ENCODE assay signal across 25 cellular contexts in genomic region chr5:167857321-167857720, GRCh38.
"Had no signal": no experiment of that assay in that cellular context is flagged by ENCODE, and none has a peak within 500 bp of the region (broad histone marks: within the 10 kb centered on the region; RNA-seq: fewer than 3 reads in every experiment).

No MANE protein-coding gene starts in this region.

- H3K9me3 ChIP-seq: ovary, psoas muscle, right lobe of liver, sigmoid colon, stomach, thoracic aorta, thyroid gland, tibial nerve, upper lobe of left lung, uterus had no signal

- H3K4me3 ChIP-seq: neural progenitor cell, ovary, psoas muscle, right lobe of liver, sigmoid colon, stomach, thoracic aorta, thyroid gland, tibial nerve, upper lobe of left lung, uterus had no signal

- H3K27ac ChIP-seq: neural progenitor cell, ovary, parathyroid adenoma, psoas muscle, right lobe of liver, sigmoid colon, stomach, thoracic aorta, thyroid gland, tibial nerve, upper lobe of left lung, uterus had no signal

- H3K36me3 ChIP-seq: neural progenitor cell, ovary, right lobe of liver, sigmoid colon, stomach, thoracic aorta, thyroid gland, tibial nerve, upper lobe of left lung, uterus had no signal

- H3K9ac ChIP-seq: neural progenitor cell, parathyroid adenoma had no signal

- ATAC-seq: natural killer cell; psoas muscle; right cardiac atrium; right lobe of liver; stimulated activated effector memory CD8-positive, alpha-beta T cell treated with anti-CD3 and anti-CD28 coated beads, Interleukin-12 subunit alpha, Interleukin-12 subunit beta, amount 100 ng/mL, for 72 hours; stimulated activated naive B cell treated with anti-CD40 and anti-IgM and Interleukin-4, amounts not matched to agents 10 μg/mL and 1 μg/mL and 100 μg/mL, for 72 hours had no signal

- DNase-seq: natural killer cell; occipital lobe; ovary; posterior cingulate gyrus; psoas muscle; right cardiac atrium; right lobe of liver; sigmoid colon; small intestine; stimulated activated CD4-positive, alpha-beta T cell treated with anti-CD3 and anti-CD28 coated beads, Interleukin-15, amount 100 ng/mL, for 24 hours; stimulated activated CD4-positive, alpha-beta T cell treated with anti-CD3 and anti-CD28 coated beads, Interleukin-2, amount 100 ng/mL, for 24 hours; stimulated activated CD4-positive, alpha-beta T cell treated with anti-CD3 and anti-CD28 coated beads, Interleukin-2, amount 100 ng/mL, for 48 hours; stimulated activated CD4-positive, alpha-beta T cell treated with anti-CD3 and anti-CD28 coated beads, Interleukin-4, amount 100 ng/mL, for 24 hours; stimulated activated naive B cell treated with anti-CD40 and anti-IgM and Interleukin-4, amounts not matched to agents 10 μg/mL and 1 μg/mL and 100 μg/mL, for 72 hours; stimulated activated naive CD4-positive, alpha-beta T cell treated with Interleukin-2 at 50 U/mL for 16 hours; stomach; thyroid gland; trophoblast cell; upper lobe of left lung; uterus had no signal

- H3K4me1 ChIP-seq: neural progenitor cell, parathyroid adenoma, psoas muscle, right lobe of liver, stomach, thyroid gland, tibial nerve, upper lobe of left lung, uterus had no signal

- FAIRE-seq: small intestine had no signal

- H3K79me2 ChIP-seq: parathyroid adenoma had no signal

- H3K4me2 ChIP-seq: neural progenitor cell had no signal

- H2AFZ ChIP-seq: neural progenitor cell, parathyroid adenoma had no signal

- H3K27me3 ChIP-seq: neural progenitor cell, ovary, right lobe of liver, sigmoid colon, stomach, thyroid gland, tibial nerve, upper lobe of left lung, uterus had no signal
